ENCODE assay signal across 12 cellular contexts in the genomic region with DNA sequence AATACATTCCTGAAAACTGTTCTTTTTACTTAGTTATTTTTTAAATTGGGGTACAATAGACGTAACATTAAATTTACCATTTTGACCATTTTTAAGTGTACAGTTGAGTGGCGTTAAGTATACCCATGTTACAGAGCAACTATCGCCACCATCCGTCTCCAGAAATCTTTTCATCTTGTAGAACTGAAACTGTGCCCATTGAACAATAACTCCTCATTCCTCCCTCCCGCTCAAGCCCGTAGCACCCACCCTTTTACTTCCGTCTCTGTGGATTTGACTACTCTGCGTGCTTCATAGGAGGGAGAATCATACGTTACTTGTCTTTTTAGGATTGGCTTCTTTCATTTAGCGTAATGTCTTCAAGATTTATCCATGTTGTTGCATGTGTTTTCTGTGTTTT. TPM values are rescaled to one million over a fixed set of nuclear protein-coding genes. Genes with fewer than 3 reads are reported as not detected.
A peak's percentile ranks its signal among the peaks of the same experiment; 100 is the strongest.
DNase-seq lines count a peak whose midpoint lies in the region; ATAC-seq, FAIRE-seq and TF ChIP-seq lines count a peak whose summit lies in the region.
"Had no signal": no experiment of that assay in that cellular context is flagged by ENCODE, and none has a peak within 500 bp of the region (broad histone marks: within the 10 kb centered on the region; RNA-seq: fewer than 3 reads in every experiment).

No MANE protein-coding gene starts in this region.

- no peak for TF ChIP-seq POLR2A in GM12878 (IDR thresholded peaks at IDR 0.05; ENCODE audit: low read depth, low read length)

- RAD21 ChIA-PET in GM12878 (lab: Charles Lee; ENCODE audit: unreplicated experiment), result interaction anchor here (1.1 to 10.7 kb wide), 12 partner anchors 19 to 89 kb away, joined by 3 to 197 read pairs (median 9); partner anchors contain the start of gene TMEM131L

- H3K27ac Mint-ChIP-seq in IgD-negative memory B cell, result peak overlapping the region; percentile 75 to 97 (median 97)

- H3K27ac ChIP-seq in BLaER1 treated with 17β-estradiol and CSF1 and Interleukin-3, amounts not matched to agents 10 nM and 100 nM, result peak overlapping the region in 10 of 11 experiments; percentile 47 to 80 (median 73); a peak in 20 of 22 replicates
- peak overlapping the region; percentile 96 for H3K27ac ChIP-seq in GM12878 (ENCODE audit: control insufficient read depth, insufficient read depth)
- H3K27ac ChIP-seq: C4-2B, testis had no signal

- H3K9ac ChIP-seq in BLaER1 treated with 17β-estradiol and CSF1 and Interleukin-3, amounts not matched to agents 10 nM and 100 nM, result peak overlapping the region in 9 of 11 experiments; percentile 25 to 65 (median 64); a peak in 18 of 22 replicates
- peak overlapping the region; percentile 63 for H3K9ac ChIP-seq in GM12878 (ENCODE audit: control insufficient read depth, insufficient read depth, low read length)

- peaks cover 3% of the 10 kb centered on the region for H3K36me3 Mint-ChIP-seq in IgD-negative memory B cell

- BruUV-seq in GM12878 (replicated peaks; lab: Mats Ljungman, UMichigan), result no TSS peak

- peaks cover 98% of the 10 kb centered on the region for H3K79me2 ChIP-seq in GM12878 (ENCODE audit: control insufficient read depth, insufficient read depth, low read length)

- in situ Hi-C loops in GM12878 (cut with MboI), result no loop called here

- no peaks in the 10 kb centered on the region for H3K9me3 ChIP-seq in BLaER1 treated with 17β-estradiol and CSF1 and Interleukin-3, amounts not matched to agents 10 nM and 100 nM (replicated peaks in 1 of 11)
- no peaks in the 10 kb centered on the region; the same call in 2 of the 3 replicates for H3K9me3 ChIP-seq in GM12878 (replicated peaks; ENCODE audit: control insufficient read depth, insufficient read depth, low read length)
- H3K9me3 ChIP-seq: testis had no signal

- SMC1A ChIA-PET in GM12878 (lab: Charles Lee; ENCODE audit: uncharacterized antibody, unreplicated experiment), result interaction anchor here (0.8 to 12.9 kb wide), 14 partner anchors 10 to 379 kb away, joined by 3 to 177 read pairs (median 16); partner anchors contain the start of gene TMEM131L

- H2AFZ ChIP-seq in GM12878 (ENCODE audit: control insufficient read depth, low read depth, low read length), result no peak overlapping the region

- peaks cover 2% of the 10 kb centered on the region for H3K27me3 Mint-ChIP-seq in IgD-negative memory B cell

- no peak for FAIRE-seq in GM12878 (lab: Jason Lieb, UNC)
- FAIRE-seq: colon had no signal

- peak in 1 of 2 experiments; percentile 23; a peak in 1 of 4 replicates for TF ChIP-seq EP300 in GM12878 (IDR thresholded peaks at IDR 0.05; ENCODE audit: borderline replicate concordance in 1 of 2, control insufficient read depth in 1 of 2, low read depth in 2 of 2, low read length in 2 of 2)

- DNase-seq in GM12878 (ENCODE audit: low read depth, low spot score), result peak; percentile 57
- no peak for DNase-seq in NCI-H446 (lab: John Stamatoyannopoulos, UW)
- DNase-seq in stimulated activated CD4-positive, alpha-beta T cell treated with anti-CD3 and anti-CD28 coated beads, Interleukin-4, amount 100 ng/mL, for 1 hour, result no peak
- no peak for DNase-seq in NCI-H526 treated with DMSO at 0.1 percent for 48 hours (lab: John Stamatoyannopoulos, UW)
- no peak for DNase-seq in amniotic stem cell (lab: John Stamatoyannopoulos, UW)
- DNase-seq: testis had no signal

- POLR2A ChIA-PET in GM12878 (lab: Charles Lee), result interaction anchor here (1.4 to 18.7 kb wide), 4 partner anchors 27 to 55 kb away, joined by 3 to 322 read pairs (median 6); no protein-coding TSS in a partner anchor

- H3K36me3 ChIP-seq in BLaER1 treated with 17β-estradiol and CSF1 and Interleukin-3, amounts not matched to agents 10 nM and 100 nM, result peaks cover 2 to 64% (median 37%) of the 10 kb centered on the region in 11 experiments; a peak in 21 of 22 replicates
- peaks cover 0 to 24% of the 10 kb centered on the region in 2 experiments; a peak in 2 of 4 replicates for H3K36me3 ChIP-seq in GM12878 (ENCODE audit: control insufficient read depth in 2 of 2, insufficient read depth in 2 of 2, low read length in 1 of 2)

- TF ChIP-seq CTCF in GM12878 (IDR thresholded peaks at IDR 0.05 in 2 of 3, conservative IDR thresholded peaks at IDR 0.05 in 1 of 3; ENCODE audit: control insufficient read depth in 2 of 3, extremely low read depth in 1 of 3, insufficient read depth in 1 of 3, low read depth in 3 of 3, low read length in 3 of 3), result peak in 1 of 3 experiments; percentile 20; a peak in 1 of 6 replicates

- H3K4me3 ChIP-seq in BLaER1 treated with 17β-estradiol and CSF1 and Interleukin-3, amounts not matched to agents 10 nM and 100 nM, result peak overlapping the region; percentile 11 to 46 (median 35); a peak in 14 of 20 replicates
- H3K4me3 ChIP-seq in GM12878, result peak overlapping the region; percentile 59; the same call in 1 of the 2 replicates
- H3K4me3 ChIP-seq: K562, testis had no signal

- TF ChIP-seq RAD21 in GM12878 (IDR thresholded peaks at IDR 0.05; ENCODE audit: insufficient read depth, low read depth, low read length), result peak; percentile 7; the same call in 1 of the 2 replicates

- peaks cover 17 to 100% (median 82%) of the 10 kb centered on the region in 11 experiments; a peak in 20 of 22 replicates for H4K20me1 ChIP-seq in BLaER1 treated with 17β-estradiol and CSF1 and Interleukin-3, amounts not matched to agents 10 nM and 100 nM
- H4K20me1 ChIP-seq in GM12878 (ENCODE audit: control insufficient read depth, insufficient read depth), result no peaks in the 10 kb centered on the region

- ATAC-seq in GM18502 (IDR thresholded peaks at IDR 0.05; ENCODE audit: poor library complexity, unreplicated experiment) (peak; percentile 24), GM12878 (peak; percentile 60)

- CTCF ChIA-PET in GM12878 (lab: Yijun Ruan, JAX), result interaction anchor here (1.3 to 3.1 kb wide), 8 partner anchors 12 to 54 kb away, joined by 3 to 13 read pairs (median 6); no protein-coding TSS in a partner anchor

- H3K4me3 Mint-ChIP-seq in IgD-negative memory B cell, result peak overlapping the region; percentile 62 to 89 (median 82)

- H3K4me1 ChIP-seq in BLaER1 treated with 17β-estradiol and CSF1 and Interleukin-3, amounts not matched to agents 10 nM and 100 nM, result peaks cover 82 to 100% (median 100%) of the 10 kb centered on the region in 10 experiments
- H3K4me1 ChIP-seq in GM12878 (ENCODE audit: control insufficient read depth, insufficient read depth, low read length), result peaks cover 80% of the 10 kb centered on the region
- H3K4me1 ChIP-seq: testis had no signal

- H3K27me3 ChIP-seq in BLaER1 treated with 17β-estradiol and CSF1 and Interleukin-3, amounts not matched to agents 10 nM and 100 nM, result no peaks in the 10 kb centered on the region
- H3K27me3 ChIP-seq in GM12878 (replicated peaks in 1 of 2; ENCODE audit: control insufficient read depth in 2 of 2, insufficient read depth in 2 of 2, low read length in 1 of 2), result no peaks in the 10 kb centered on the region
- H3K27me3 ChIP-seq: testis had no signal

- intact Hi-C loops in GM12878 (cut with micrococcal nuclease; ENCODE audit: unreplicated experiment), result no loop called here

- no peaks in the 10 kb centered on the region for H3K9me3 Mint-ChIP-seq in IgD-negative memory B cell

- peaks cover 74 to 84% (median 75%) of the 10 kb centered on the region in 3 donors for H3K4me1 Mint-ChIP-seq in IgD-negative memory B cell

- WGBS in GM12878 (ENCODE audit: insufficient coverage, insufficient replicate concordance, low lambda C conversion rate, missing lambda C conversion rate), result 7% methylated on average over 10 of the region's 10 CpGs

- peak overlapping the region; percentile 80 to 94 (median 87) for H3K4me2 ChIP-seq in BLaER1 treated with 17β-estradiol and CSF1 and Interleukin-3, amounts not matched to agents 10 nM and 100 nM
- H3K4me2 ChIP-seq in GM12878 (ENCODE audit: control insufficient read depth, insufficient read depth), result peak overlapping the region; percentile 95

TF ChIP-seq in GM12878, 131 proteins besides CTCF, POLR2A, EP300 and RAD21 (continues in another document):
- TF ChIP-seq RFX5 (IDR thresholded peaks at IDR 0.05; ENCODE audit: low read depth, low read length) (no peak), MEF2B (IDR thresholded peaks at IDR 0.05; ENCODE audit: partially characterized antibody, poor library complexity, severe bottlenecking) (no peak), YY1 (IDR thresholded peaks at IDR 0.05; ENCODE audit: low read depth, low read length) (0 out of 2 replicates have a peak, but pooled peaks have one; percentile 11), BACH1 (IDR thresholded peaks at IDR 0.05; ENCODE audit: borderline replicate concordance) (no peak), SKIL (IDR thresholded peaks at IDR 0.05; ENCODE audit: low read depth, poor library complexity, severe bottlenecking) (no peak)

RNA-seq across cellular contexts. Expression of gene TMEM131L, which starts 55.3 kb away (rescaled TPM):
- polyA plus RNA-seq in IgD-negative memory B cell (48.4 TPM), GM12878 (2011; rRNA removed) (90.9 and 101 TPM in 2 replicates), GM12878 (2014; fragmentation: Illumina TruSeq; extraction: Trizol) (74.3 and 94.5 TPM in 2 replicates), GM12878 (2014; fragmentation: Nextera tagmentation; extraction: Ambion mirVana) (1 to 10 TPM; 8.5 to 9.5 TPM), GM12878 (2014; rRNA removed) (47.1 and 47.5 TPM in 2 replicates), GM12878 (2016; fragmentation: Nextera tagmentation; extraction: Ambion mirVana) (10 to 100 TPM; 74.5 TPM)
- 766 and 777 TPM in 2 replicates for total RNA-seq in GM12878 (2013; cell fraction: nucleolus; rRNA removed)
- total RNA-seq in GM12878 (2014; rRNA removed) (77.0 and 90.4 TPM in 2 replicates), GM12878 (2014; rRNA removed; fragmentation: Illumina TruSeq; extraction: Trizol) (64.0 and 66.4 TPM in 2 replicates), GM12878 (2021) (77.8 and 85.2 TPM in 2 replicates)
- 39.6 TPM for polyA plus RNA-seq in GM12878 (2011; ENCODE audit: low read depth)
- 65.6 and 84.8 TPM in 2 replicates for polyA plus RNA-seq in GM12878 (2011; cell fraction: cytosol; rRNA removed)
- 169 and 183 TPM in 2 replicates for polyA plus RNA-seq in GM12878 (2011; cell fraction: nucleus; rRNA removed)
- 45.1 and 70.5 TPM in 2 replicates for polyA plus RNA-seq in GM12878 (2012)
- 177 and 187 TPM in 2 replicates for polyA minus RNA-seq in GM12878 (2011; rRNA and poly(A)+ RNA removed)
- 53.1 and 74.4 TPM in 2 replicates for polyA minus RNA-seq in GM12878 (2011; cell fraction: cytosol; rRNA and poly(A)+ RNA removed)
- polyA minus RNA-seq in GM12878 (2011; cell fraction: nucleus; rRNA and poly(A)+ RNA removed), result 194 and 231 TPM in 2 replicates
